In the genomic region with DNA sequence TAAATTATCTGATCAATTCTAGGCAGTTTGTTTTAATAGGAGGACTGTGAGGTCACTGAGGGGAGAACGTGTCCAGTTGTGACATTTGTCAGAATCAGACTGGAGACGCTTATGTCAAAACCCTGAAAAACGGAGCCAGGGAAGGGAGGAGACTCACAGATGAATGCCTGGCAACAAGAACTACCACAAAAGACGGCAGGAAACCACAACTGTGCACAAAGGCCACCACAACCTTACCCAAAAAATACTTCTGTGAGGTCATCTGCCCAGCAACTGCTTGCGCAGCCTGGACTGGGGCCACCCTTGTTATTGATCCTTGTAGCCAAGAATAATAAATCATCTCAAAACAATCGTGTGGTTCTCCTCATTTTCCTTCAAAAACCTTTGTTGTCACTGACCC, we compare ENCODE assay signal across 9 cellular contexts.
DNase-seq lines count a peak whose midpoint lies in the region; ATAC-seq and TF ChIP-seq lines count a peak whose summit lies in the region.
"Had no signal": no experiment of that assay in that cellular context is flagged by ENCODE, and none has a peak within 500 bp of the region (broad histone marks: within the 10 kb centered on the region; RNA-seq: fewer than 3 reads in every experiment).

No MANE protein-coding gene starts in this region.

- H3K27me3 Mint-ChIP-seq in activated naive CD8-positive, alpha-beta T cell treated with anti-CD3 and anti-CD28 coated beads for 36 hours: peaks cover 74% of the 10 kb centered on the region
- peaks cover 57% of the 10 kb centered on the region for H3K27me3 Mint-ChIP-seq in stimulated activated naive CD8-positive, alpha-beta T cell treated with anti-CD3 and anti-CD28 coated beads, Interleukin-15, Interleukin-2, amounts not matched to agents 100 ng/mL and 50 ng/mL, for 24 hours

- H2AFZ ChIP-seq in MM.1S (ENCODE audit: low read length): no peak overlapping the region

- H3K36me3 ChIP-seq in MM.1S (replicated peaks; ENCODE audit: insufficient read depth, low read length) (no peaks in the 10 kb centered on the region), sigmoid colon (no peaks in the 10 kb centered on the region)

- DNase-seq in activated CD4-positive, CD25-positive, alpha-beta regulatory T cell (lab: John Stamatoyannopoulos, UW): no peak
- DNase-seq in MM.1S (peak; percentile 21), retina (no peak), sigmoid colon (no peak)
- DNase-seq in activated naive CD8-positive, alpha-beta T cell treated with anti-CD3 and anti-CD28 coated beads for 36 hours: peak; percentile 31

- H3K4me1 ChIP-seq in MM.1S (ENCODE audit: low read length) (no peaks in the 10 kb centered on the region), sigmoid colon (no peaks in the 10 kb centered on the region)

- no peaks in the 10 kb centered on the region for H3K27me3 ChIP-seq in MM.1S (replicated peaks; ENCODE audit: insufficient read depth, low read length)
- H3K27me3 ChIP-seq in sigmoid colon: peaks cover 0 to 18% (median 13%) of the 10 kb centered on the region in 3 donors

- WGBS in sigmoid colon, 2 donors: 41 to 75% methylated on average over 6 of the region's 6 CpGs

- TF ChIP-seq POLR2A in sigmoid colon (IDR thresholded peaks at IDR 0.05): no peak

- no peaks in the 10 kb centered on the region for H3K36me3 Mint-ChIP-seq in activated naive CD8-positive, alpha-beta T cell treated with anti-CD3 and anti-CD28 coated beads for 36 hours
- H3K36me3 Mint-ChIP-seq in stimulated activated naive CD8-positive, alpha-beta T cell treated with anti-CD3 and anti-CD28 coated beads, Interleukin-15, Interleukin-2, amounts not matched to agents 100 ng/mL and 50 ng/mL, for 24 hours (ENCODE audit: low read depth): no peaks in the 10 kb centered on the region

- H3K9me3 Mint-ChIP-seq in activated naive CD8-positive, alpha-beta T cell treated with anti-CD3 and anti-CD28 coated beads for 36 hours: no peaks in the 10 kb centered on the region
- no peaks in the 10 kb centered on the region for H3K9me3 Mint-ChIP-seq in stimulated activated naive CD8-positive, alpha-beta T cell treated with anti-CD3 and anti-CD28 coated beads, Interleukin-15, Interleukin-2, amounts not matched to agents 100 ng/mL and 50 ng/mL, for 24 hours

- H3K79me2 ChIP-seq in MM.1S (ENCODE audit: low read length): no peaks in the 10 kb centered on the region

- H3K9me3 ChIP-seq in MM.1S (replicated peaks; ENCODE audit: insufficient read depth, low read length): no peaks in the 10 kb centered on the region
- H3K9me3 ChIP-seq in sigmoid colon: no peaks in the 10 kb centered on the region

- TF ChIP-seq CTCF in MM.1S (IDR thresholded peaks at IDR 0.05; ENCODE audit: low read length) (no peak), sigmoid colon (IDR thresholded peaks at IDR 0.05) (no peak)

- H3K27ac Mint-ChIP-seq in activated naive CD8-positive, alpha-beta T cell treated with anti-CD3 and anti-CD28 coated beads for 36 hours: no peak overlapping the region
- H3K27ac Mint-ChIP-seq in stimulated activated naive CD8-positive, alpha-beta T cell treated with anti-CD3 and anti-CD28 coated beads, Interleukin-15, Interleukin-2, amounts not matched to agents 100 ng/mL and 50 ng/mL, for 24 hours: peak overlapping the region; percentile 49

- H3K9ac ChIP-seq in MM.1S (ENCODE audit: low read length): no peak overlapping the region

- no peaks in the 10 kb centered on the region for H3K9me2 ChIP-seq in MM.1S (replicated peaks; ENCODE audit: insufficient read depth, low read length)

- H3K4me3 ChIP-seq in MM.1S (ENCODE audit: low read length): no peak overlapping the region
- no peak overlapping the region for H3K4me3 ChIP-seq in sigmoid colon

- H3K4me2 ChIP-seq in MM.1S (ENCODE audit: low read depth, low read length): no peak overlapping the region

- peaks cover 20% of the 10 kb centered on the region for H3K4me1 Mint-ChIP-seq in activated naive CD8-positive, alpha-beta T cell treated with anti-CD3 and anti-CD28 coated beads for 36 hours
- H3K4me1 Mint-ChIP-seq in stimulated activated naive CD8-positive, alpha-beta T cell treated with anti-CD3 and anti-CD28 coated beads, Interleukin-15, Interleukin-2, amounts not matched to agents 100 ng/mL and 50 ng/mL, for 24 hours (ENCODE audit: low read depth): peaks cover 46% of the 10 kb centered on the region

- peak overlapping the region; percentile 57 for H3K4me3 Mint-ChIP-seq in activated naive CD8-positive, alpha-beta T cell treated with anti-CD3 and anti-CD28 coated beads for 36 hours
- H3K4me3 Mint-ChIP-seq in stimulated activated naive CD8-positive, alpha-beta T cell treated with anti-CD3 and anti-CD28 coated beads, Interleukin-15, Interleukin-2, amounts not matched to agents 100 ng/mL and 50 ng/mL, for 24 hours: peak overlapping the region; percentile 61

- peak; percentile 46 to 65 for ATAC-seq in activated CD4-positive, CD25-positive, alpha-beta regulatory T cell treated with anti-CD3 and anti-CD28 coated beads, Interleukin-2, amount 50 U/mL, for 24 hours
- no peak for ATAC-seq in HG02678 (IDR thresholded peaks at IDR 0.05; ENCODE audit: unreplicated experiment)
- ATAC-seq: Panc1 had no signal

- H3K27ac ChIP-seq in MM.1S (ENCODE audit: low read length): no peak overlapping the region
- H3K27ac ChIP-seq in sigmoid colon: no peak overlapping the region

- H4K20me1 ChIP-seq in MM.1S (ENCODE audit: insufficient read depth, low read length): no peaks in the 10 kb centered on the region

- TF ChIP-seq EP300 in sigmoid colon (IDR thresholded peaks at IDR 0.05): no peak

- no peaks in the 10 kb centered on the region for H3F3A ChIP-seq in MM.1S (ENCODE audit: insufficient read depth, low read length)

- intact Hi-C loops in sigmoid colon (cut with DNase I): no loop called here

Comparison
In these comparisons a context has a peak if more than half of its experiments do, and no peak if none do; other contexts are left out.
1. DNase-seq: peak in MM.1S (single experiment) and activated naive CD8-positive, alpha-beta T cell treated with anti-CD3 and anti-CD28 coated beads for 36 hours (single experiment); none in activated CD4-positive, CD25-positive, alpha-beta regulatory T cell (0 of 4), retina (single experiment) and sigmoid colon (single experiment).